1 cellular context compared by ENCODE assay signal in the genomic region with DNA sequence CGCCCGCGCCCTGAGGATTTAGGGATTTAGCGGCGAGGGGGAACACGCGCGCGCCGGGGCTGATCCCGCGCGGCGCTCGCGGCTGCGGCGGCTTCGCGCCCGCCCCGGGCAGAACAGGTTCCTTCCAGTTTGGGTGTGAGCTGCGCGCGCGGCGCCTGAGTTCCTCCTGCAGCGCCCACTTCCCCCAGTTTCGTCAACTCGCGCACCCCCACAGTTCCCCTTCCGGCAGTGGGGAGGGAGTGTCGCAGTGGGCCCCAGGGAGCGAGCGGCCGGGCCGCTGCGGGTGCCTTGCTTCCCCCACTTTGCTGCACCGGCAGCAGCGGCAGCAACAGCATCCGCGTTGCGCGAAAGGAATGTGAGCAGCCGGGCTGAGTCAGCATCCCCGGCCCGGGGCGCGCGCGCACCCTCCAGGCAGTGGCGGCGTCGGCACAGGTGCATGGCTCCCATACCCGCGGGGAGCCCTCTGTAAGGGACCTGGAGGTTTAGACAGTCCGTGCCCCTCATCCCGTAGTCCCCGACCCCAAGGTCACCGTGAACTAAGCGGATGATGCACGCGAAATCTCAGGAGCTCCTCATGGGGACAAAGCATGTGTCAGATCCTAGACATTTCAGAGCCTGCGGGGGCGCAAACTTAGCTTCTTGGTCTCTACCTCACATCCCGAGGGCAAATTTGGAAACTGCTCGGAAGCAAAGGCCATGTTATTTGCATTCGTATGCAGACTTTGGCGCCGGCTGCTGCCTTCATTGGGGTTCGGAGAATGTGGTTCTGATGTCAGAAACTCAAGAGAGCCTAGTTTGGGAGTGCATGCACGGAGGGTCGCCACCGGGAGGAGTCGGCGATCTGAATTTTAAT.
TF ChIP-seq lines count a peak whose summit lies in the region.

No MANE protein-coding gene starts in this region.

TF ChIP-seq in HepG2, 621 proteins besides CTCF, POLR2A, EP300 and RAD21 (continued from another document and continues in another):
- TF ChIP-seq ZBTB40 (IDR thresholded peaks at IDR 0.05): no peak
- peak; percentile 27; the same call in 1 of the 2 replicates for TF ChIP-seq ZBTB40 (CRISPR knock-in tag; IDR thresholded peaks at IDR 0.05)
- peak; percentile 89 for TF ChIP-seq AKAP8 (CRISPR knock-in tag; IDR thresholded peaks at IDR 0.05)
- no peak for TF ChIP-seq ZFP36L1 (CRISPR knock-in tag; IDR thresholded peaks at IDR 0.05)
- TF ChIP-seq TCF12 (IDR thresholded peaks at IDR 0.05): no peak
- peak; percentile 56; the same call in 1 of the 2 replicates for TF ChIP-seq TCF12 (CRISPR knock-in tag; IDR thresholded peaks at IDR 0.05)
- TF ChIP-seq, protein P1, sequence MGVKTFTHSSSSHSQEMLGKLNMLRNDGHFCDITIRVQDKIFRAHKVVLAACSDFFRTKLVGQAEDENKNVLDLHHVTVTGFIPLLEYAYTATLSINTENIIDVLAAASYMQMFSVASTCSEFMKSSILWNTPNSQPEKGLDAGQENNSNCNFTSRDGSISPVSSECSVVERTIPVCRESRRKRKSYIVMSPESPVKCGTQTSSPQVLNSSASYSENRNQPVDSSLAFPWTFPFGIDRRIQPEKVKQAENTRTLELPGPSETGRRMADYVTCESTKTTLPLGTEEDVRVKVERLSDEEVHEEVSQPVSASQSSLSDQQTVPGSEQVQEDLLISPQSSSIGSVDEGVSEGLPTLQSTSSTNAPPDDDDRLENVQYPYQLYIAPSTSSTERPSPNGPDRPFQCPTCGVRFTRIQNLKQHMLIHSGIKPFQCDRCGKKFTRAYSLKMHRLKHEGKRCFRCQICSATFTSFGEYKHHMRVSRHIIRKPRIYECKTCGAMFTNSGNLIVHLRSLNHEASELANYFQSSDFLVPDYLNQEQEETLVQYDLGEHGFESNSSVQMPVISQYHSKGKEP (CRISPR knock-in tag; IDR thresholded peaks at IDR 0.05): no peak
- no peak for TF ChIP-seq BRCA1 (CRISPR knock-in tag; IDR thresholded peaks at IDR 0.05)
- TF ChIP-seq KDM6A (CRISPR knock-in tag; IDR thresholded peaks at IDR 0.05; ENCODE audit: low read depth): no peak
- TF ChIP-seq TBX2 (CRISPR knock-in tag; IDR thresholded peaks at IDR 0.05; ENCODE audit: borderline replicate concordance): peak; percentile 60; the same call in 1 of the 2 replicates
- peak; percentile 80 for TF ChIP-seq HNRNPK (IDR thresholded peaks at IDR 0.05; ENCODE audit: low read depth, low read length, poor library complexity, severe bottlenecking)
- TF ChIP-seq, protein P2, sequence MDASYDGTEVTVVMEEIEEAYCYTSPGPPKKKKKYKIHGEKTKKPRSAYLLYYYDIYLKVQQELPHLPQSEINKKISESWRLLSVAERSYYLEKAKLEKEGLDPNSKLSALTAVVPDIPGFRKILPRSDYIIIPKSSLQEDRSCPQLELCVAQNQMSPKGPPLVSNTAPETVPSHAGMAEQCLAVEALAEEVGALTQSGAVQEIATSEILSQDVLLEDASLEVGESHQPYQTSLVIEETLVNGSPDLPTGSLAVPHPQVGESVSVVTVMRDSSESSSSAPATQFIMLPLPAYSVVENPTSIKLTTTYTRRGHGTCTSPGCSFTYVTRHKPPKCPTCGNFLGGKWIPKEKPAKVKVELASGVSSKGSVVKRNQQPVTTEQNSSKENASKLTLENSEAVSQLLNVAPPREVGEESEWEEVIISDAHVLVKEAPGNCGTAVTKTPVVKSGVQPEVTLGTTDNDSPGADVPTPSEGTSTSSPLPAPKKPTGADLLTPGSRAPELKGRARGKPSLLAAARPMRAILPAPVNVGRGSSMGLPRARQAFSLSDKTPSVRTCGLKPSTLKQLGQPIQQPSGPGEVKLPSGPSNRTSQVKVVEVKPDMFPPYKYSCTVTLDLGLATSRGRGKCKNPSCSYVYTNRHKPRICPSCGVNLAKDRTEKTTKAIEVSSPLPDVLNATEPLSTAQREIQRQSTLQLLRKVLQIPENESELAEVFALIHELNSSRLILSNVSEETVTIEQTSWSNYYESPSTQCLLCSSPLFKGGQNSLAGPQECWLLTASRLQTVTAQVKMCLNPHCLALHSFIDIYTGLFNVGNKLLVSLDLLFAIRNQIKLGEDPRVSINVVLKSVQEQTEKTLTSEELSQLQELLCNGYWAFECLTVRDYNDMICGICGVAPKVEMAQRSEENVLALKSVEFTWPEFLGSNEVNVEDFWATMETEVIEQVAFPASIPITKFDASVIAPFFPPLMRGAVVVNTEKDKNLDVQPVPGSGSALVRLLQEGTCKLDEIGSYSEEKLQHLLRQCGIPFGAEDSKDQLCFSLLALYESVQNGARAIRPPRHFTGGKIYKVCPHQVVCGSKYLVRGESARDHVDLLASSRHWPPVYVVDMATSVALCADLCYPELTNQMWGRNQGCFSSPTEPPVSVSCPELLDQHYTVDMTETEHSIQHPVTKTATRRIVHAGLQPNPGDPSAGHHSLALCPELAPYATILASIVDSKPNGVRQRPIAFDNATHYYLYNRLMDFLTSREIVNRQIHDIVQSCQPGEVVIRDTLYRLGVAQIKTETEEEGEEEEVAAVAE (CRISPR knock-in tag; IDR thresholded peaks at IDR 0.05; ENCODE audit: borderline replicate concordance): peak; percentile 58; the same call in 1 of the 2 replicates
- TF ChIP-seq ZNF576 (CRISPR knock-in tag; IDR thresholded peaks at IDR 0.05): no peak
- TF ChIP-seq, protein P3, sequence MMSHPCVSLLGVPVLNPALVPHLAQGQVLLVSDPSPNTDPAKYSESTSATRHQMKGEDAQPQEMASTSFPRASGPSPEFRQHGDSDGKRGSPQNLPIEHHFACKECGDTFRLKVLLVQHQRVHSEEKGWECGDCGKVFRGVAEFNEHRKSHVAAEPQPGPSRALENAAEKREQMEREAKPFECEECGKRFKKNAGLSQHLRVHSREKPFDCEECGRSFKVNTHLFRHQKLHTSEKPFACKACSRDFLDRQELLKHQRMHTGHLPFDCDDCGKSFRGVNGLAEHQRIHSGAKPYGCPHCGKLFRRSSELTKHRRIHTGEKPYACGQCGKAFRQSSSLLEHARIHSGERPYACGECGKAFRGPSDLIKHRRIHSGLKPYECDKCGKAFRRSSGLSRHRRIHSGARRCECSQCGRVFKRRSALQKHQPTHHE (CRISPR knock-in tag; IDR thresholded peaks at IDR 0.05; ENCODE audit: borderline replicate concordance): peak; percentile 21; the same call in 1 of the 2 replicates
- TF ChIP-seq, protein P4, sequence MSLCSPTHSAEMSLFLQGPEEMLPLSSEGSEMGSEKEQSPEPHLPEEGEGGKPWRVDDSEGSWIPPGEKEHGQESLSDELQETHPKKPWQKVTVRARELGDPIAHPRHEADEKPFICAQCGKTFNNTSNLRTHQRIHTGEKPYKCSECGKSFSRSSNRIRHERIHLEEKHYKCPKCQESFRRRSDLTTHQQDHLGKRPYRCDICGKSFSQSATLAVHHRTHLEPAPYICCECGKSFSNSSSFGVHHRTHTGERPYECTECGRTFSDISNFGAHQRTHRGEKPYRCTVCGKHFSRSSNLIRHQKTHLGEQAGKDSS (CRISPR knock-in tag; IDR thresholded peaks at IDR 0.05; ENCODE audit: borderline replicate concordance, low read depth): 0 out of 2 replicates have a peak, but pooled peaks have one; percentile 21
- TF ChIP-seq MXI1 (IDR thresholded peaks at IDR 0.05; ENCODE audit: borderline replicate concordance, low read depth, low read length): peak; percentile 33; the same call in 1 of the 3 replicates
- TF ChIP-seq, protein P5, sequence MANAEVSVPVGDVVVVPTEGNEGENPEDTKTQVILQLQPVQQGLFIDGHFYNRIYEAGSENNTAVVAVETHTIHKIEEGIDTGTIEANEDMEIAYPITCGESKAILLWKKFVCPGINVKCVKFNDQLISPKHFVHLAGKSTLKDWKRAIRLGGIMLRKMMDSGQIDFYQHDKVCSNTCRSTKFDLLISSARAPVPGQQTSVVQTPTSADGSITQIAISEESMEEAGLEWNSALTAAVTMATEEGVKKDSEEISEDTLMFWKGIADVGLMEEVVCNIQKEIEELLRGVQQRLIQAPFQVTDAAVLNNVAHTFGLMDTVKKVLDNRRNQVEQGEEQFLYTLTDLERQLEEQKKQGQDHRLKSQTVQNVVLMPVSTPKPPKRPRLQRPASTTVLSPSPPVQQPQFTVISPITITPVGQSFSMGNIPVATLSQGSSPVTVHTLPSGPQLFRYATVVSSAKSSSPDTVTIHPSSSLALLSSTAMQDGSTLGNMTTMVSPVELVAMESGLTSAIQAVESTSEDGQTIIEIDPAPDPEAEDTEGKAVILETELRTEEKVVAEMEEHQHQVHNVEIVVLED (CRISPR knock-in tag; IDR thresholded peaks at IDR 0.05; ENCODE audit: borderline replicate concordance): 0 out of 2 replicates have a peak, but pooled peaks have one; percentile 12
- peak; percentile 80 for TF ChIP-seq ZFP91 (CRISPR knock-in tag; IDR thresholded peaks at IDR 0.05; ENCODE audit: borderline replicate concordance)
- peak; percentile 90 for TF ChIP-seq UBTF (CRISPR knock-in tag; IDR thresholded peaks at IDR 0.05)
- TF ChIP-seq, protein P6, sequence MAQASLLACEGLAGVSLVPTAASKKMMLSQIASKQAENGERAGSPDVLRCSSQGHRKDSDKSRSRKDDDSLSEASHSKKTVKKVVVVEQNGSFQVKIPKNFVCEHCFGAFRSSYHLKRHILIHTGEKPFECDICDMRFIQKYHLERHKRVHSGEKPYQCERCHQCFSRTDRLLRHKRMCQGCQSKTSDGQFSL (CRISPR knock-in tag; IDR thresholded peaks at IDR 0.05): peak; percentile 41; the same call in 1 of the 2 replicates
